Comparison of ENCODE assay signal across 20 cellular contexts in genomic region chr9:106066937-106067545, GRCh38.
DNase-seq lines count a peak whose midpoint lies in the region; ATAC-seq, FAIRE-seq and TF ChIP-seq lines count a peak whose summit lies in the region.
"Had no signal": no experiment of that assay in that cellular context is flagged by ENCODE, and none has a peak within 500 bp of the region (broad histone marks: within the 10 kb centered on the region; RNA-seq: fewer than 3 reads in every experiment).

No MANE protein-coding gene starts in this region.

- CTCF ChIA-PET in HepG2 (lab: Yijun Ruan, JAX; ENCODE audit: low intra/inter-chr PET ratio, low total read pairs) (no interaction called here), GM12878 (lab: Yijun Ruan, JAX) (no interaction called here), Calu3 (lab: Charles Lee) (no interaction called here)

- TF ChIP-seq POLR2A in HepG2 (IDR thresholded peaks at IDR 0.05; ENCODE audit: insufficient read depth in 1 of 2, low read depth in 2 of 2, low read length in 2 of 2) (no peak), right lobe of liver (IDR thresholded peaks at IDR 0.05) (no peak), GM12878 (IDR thresholded peaks at IDR 0.05; ENCODE audit: low read depth, low read length) (no peak)

- in situ Hi-C loops in HepG2 (cut with HindIII; ENCODE audit: extremely low pct_ligation_motif_present, low pct_unique_long_range_greater_than_20kb), result no loop called here
- in situ Hi-C loops in GM12878 (cut with MboI), result no loop called here

- peak overlapping the region; percentile 47 for H3K27ac Mint-ChIP-seq in neural progenitor cell
- no peak overlapping the region for H3K27ac Mint-ChIP-seq in Calu3 (ENCODE audit: unreplicated experiment)
- H3K27ac Mint-ChIP-seq: CD4-positive, alpha-beta T cell had no signal

- H3K4me1 Mint-ChIP-seq in neural progenitor cell (peaks cover 3% of the 10 kb centered on the region), Calu3 (ENCODE audit: low read depth, unreplicated experiment) (no peaks in the 10 kb centered on the region)

- no peak overlapping the region for H2AFZ ChIP-seq in HepG2 (ENCODE audit: low read length)
- H2AFZ ChIP-seq in GM12878 (ENCODE audit: control insufficient read depth, low read depth, low read length), result no peak overlapping the region
- no peak overlapping the region for H2AFZ ChIP-seq in neural progenitor cell (replicated peaks)

- no peaks in the 10 kb centered on the region for H4K20me1 ChIP-seq in HepG2 (ENCODE audit: insufficient read depth, low read length)
- no peaks in the 10 kb centered on the region for H4K20me1 ChIP-seq in GM12878 (ENCODE audit: control insufficient read depth, insufficient read depth)
- no peaks in the 10 kb centered on the region for H4K20me1 ChIP-seq in neural progenitor cell (ENCODE audit: low read depth)
- H4K20me1 ChIP-seq: BLaER1 had no signal

- SMC1A ChIA-PET in GM12878 (lab: Charles Lee; ENCODE audit: uncharacterized antibody, unreplicated experiment), result no interaction called here

- H3K79me2 ChIP-seq in HepG2 (ENCODE audit: insufficient read depth, low read length), result no peaks in the 10 kb centered on the region
- no peaks in the 10 kb centered on the region for H3K79me2 ChIP-seq in GM12878 (ENCODE audit: control insufficient read depth, insufficient read depth, low read length)
- H3K79me2 ChIP-seq in neural progenitor cell (ENCODE audit: low read depth), result no peaks in the 10 kb centered on the region

- H3K9ac ChIP-seq in HepG2 (ENCODE audit: insufficient read depth, low read depth, low read length), result no peak overlapping the region
- no peak overlapping the region for H3K9ac ChIP-seq in GM12878 (ENCODE audit: control insufficient read depth, insufficient read depth, low read length)
- no peak overlapping the region for H3K9ac ChIP-seq in neural progenitor cell
- H3K9ac ChIP-seq: BLaER1 had no signal

- H3K4me1 ChIP-seq in HepG2 (ENCODE audit: insufficient read depth, low read length), result no peaks in the 10 kb centered on the region
- H3K4me1 ChIP-seq in right lobe of liver, result no peaks in the 10 kb centered on the region
- no peaks in the 10 kb centered on the region for H3K4me1 ChIP-seq in GM12878 (ENCODE audit: control insufficient read depth, insufficient read depth, low read length)
- H3K4me1 ChIP-seq in neural progenitor cell, result no peaks in the 10 kb centered on the region

- TF ChIP-seq CTCF in HepG2 (CRISPR knock-in tag; IDR thresholded peaks at IDR 0.05) (no peak), right lobe of liver (IDR thresholded peaks at IDR 0.05) (no peak), GM12878 (IDR thresholded peaks at IDR 0.05 in 2 of 3, conservative IDR thresholded peaks at IDR 0.05 in 1 of 3; ENCODE audit: control insufficient read depth in 2 of 3, extremely low read depth in 1 of 3, insufficient read depth in 1 of 3, low read depth in 3 of 3, low read length in 3 of 3) (no peak), neural progenitor cell (IDR thresholded peaks at IDR 0.05) (no peak), Calu3 (IDR thresholded peaks at IDR 0.05; ENCODE audit: unreplicated experiment) (no peak)

- no peaks in the 10 kb centered on the region for H3K9me3 Mint-ChIP-seq in neural progenitor cell
- peaks cover 6% of the 10 kb centered on the region for H3K9me3 Mint-ChIP-seq in Calu3 (ENCODE audit: low read depth, unreplicated experiment)
- H3K9me3 Mint-ChIP-seq: CD4-positive, alpha-beta T cell had no signal

- H3K27me3 ChIP-seq in HepG2 (ENCODE audit: control insufficient read depth in 1 of 2, insufficient read depth in 2 of 2, low read length in 2 of 2) (no peaks in the 10 kb centered on the region), right lobe of liver (no peaks in the 10 kb centered on the region), GM12878 (replicated peaks in 1 of 2; ENCODE audit: control insufficient read depth in 2 of 2, insufficient read depth in 2 of 2, low read length in 1 of 2) (no peaks in the 10 kb centered on the region), neural progenitor cell (no peaks in the 10 kb centered on the region)
- H3K27me3 ChIP-seq: BLaER1 had no signal

- RAD21 ChIA-PET in GM12878 (lab: Charles Lee; ENCODE audit: unreplicated experiment), result no interaction called here

- no peak overlapping the region for H3K4me2 ChIP-seq in HepG2 (ENCODE audit: low read depth, low read length)
- H3K4me2 ChIP-seq in GM12878 (ENCODE audit: control insufficient read depth, insufficient read depth), result no peak overlapping the region
- no peak overlapping the region for H3K4me2 ChIP-seq in neural progenitor cell
- H3K4me2 ChIP-seq: BLaER1 had no signal

- H3K36me3 ChIP-seq in HepG2 (replicated peaks in 1 of 2; ENCODE audit: control insufficient read depth in 1 of 2, insufficient read depth in 2 of 2, low read length in 2 of 2), result no peaks in the 10 kb centered on the region
- H3K36me3 ChIP-seq in right lobe of liver, result no peaks in the 10 kb centered on the region
- no peaks in the 10 kb centered on the region for H3K36me3 ChIP-seq in GM12878 (ENCODE audit: control insufficient read depth in 2 of 2, insufficient read depth in 2 of 2, low read length in 1 of 2)
- H3K36me3 ChIP-seq in neural progenitor cell, result no peaks in the 10 kb centered on the region
- H3K36me3 ChIP-seq: BLaER1 had no signal

- ATAC-seq in HepG2 (no peak), right lobe of liver (no peak), GM12878 (no peak), HG02571 (IDR thresholded peaks at IDR 0.05; ENCODE audit: unreplicated experiment) (no peak), GM19351 (IDR thresholded peaks at IDR 0.05; ENCODE audit: unreplicated experiment) (no peak)
- ATAC-seq: SK-N-SH treated with all-trans-retinoic acid at 6 μM for 48 hours had no signal

- H3K36me3 Mint-ChIP-seq in neural progenitor cell (no peaks in the 10 kb centered on the region), Calu3 (ENCODE audit: insufficient read depth, unreplicated experiment) (no peaks in the 10 kb centered on the region)

- TF ChIP-seq EP300 in HepG2 (IDR thresholded peaks at IDR 0.05; ENCODE audit: low read depth in 2 of 2, low read length in 2 of 2) (no peak), HepG2 (CRISPR knock-in tag; IDR thresholded peaks at IDR 0.05; ENCODE audit: borderline replicate concordance) (no peak), GM12878 (IDR thresholded peaks at IDR 0.05; ENCODE audit: borderline replicate concordance in 1 of 2, control insufficient read depth in 1 of 2, low read depth in 2 of 2, low read length in 2 of 2) (no peak)

- H3K27me3 Mint-ChIP-seq in neural progenitor cell (ENCODE audit: insufficient read depth, low read depth) (no peaks in the 10 kb centered on the region), Calu3 (ENCODE audit: unreplicated experiment) (no peaks in the 10 kb centered on the region)
- H3K27me3 Mint-ChIP-seq: CD4-positive, alpha-beta T cell had no signal

- 36% methylated on average over 8 of the region's 8 CpGs for WGBS in HepG2 (ENCODE audit: low lambda C conversion rate)
- WGBS in right lobe of liver (ENCODE audit: insufficient coverage, low coverage, low lambda C conversion rate, missing lambda C conversion rate), result 82% methylated on average over 7 of the region's 8 CpGs
- 35% methylated on average over 8 of the region's 8 CpGs for WGBS in GM12878 (ENCODE audit: insufficient coverage, insufficient replicate concordance, low lambda C conversion rate, missing lambda C conversion rate)

- H3F3A ChIP-seq in neural progenitor cell (ENCODE audit: low read depth), result no peaks in the 10 kb centered on the region

- H3K27ac ChIP-seq in HepG2 (ENCODE audit: extremely low read length, insufficient read depth, low read length) (no peak overlapping the region), right lobe of liver (no peak overlapping the region), GM12878 (ENCODE audit: control insufficient read depth, insufficient read depth) (no peak overlapping the region), neural progenitor cell (no peak overlapping the region)
- H3K27ac ChIP-seq: BLaER1 had no signal

- TF ChIP-seq RAD21 in HepG2 (CRISPR knock-in tag; IDR thresholded peaks at IDR 0.05) (no peak), GM12878 (IDR thresholded peaks at IDR 0.05; ENCODE audit: insufficient read depth, low read depth, low read length) (no peak)

- DNase-seq in HepG2 (ENCODE audit: low spot score) (no peak), right lobe of liver (no peak), GM12878 (ENCODE audit: low read depth, low spot score) (no peak), neural progenitor cell (ENCODE audit: low spot score) (no peak), Calu3 (no peak)
- DNase-seq: CD4-positive, alpha-beta T cell; COR-L47; DMS153; GF-D8; KG1; NCI-H1092; NCI-H1436; NCI-H187 treated with DMSO at 0.1 percent for 48 hours; NCI-H446 treated with DMSO at 0.1 percent for 48 hours; NCI-H69; SIG-M5 had no signal

- POLR2A ChIA-PET in HepG2 (lab: Yijun Ruan, JAX) (no interaction called here), GM12878 (lab: Charles Lee) (no interaction called here)

- H3K4me3 Mint-ChIP-seq in neural progenitor cell, result no peak overlapping the region
- H3K4me3 Mint-ChIP-seq in Calu3 (ENCODE audit: low read depth, unreplicated experiment), result no peak overlapping the region
- H3K4me3 Mint-ChIP-seq: CD4-positive, alpha-beta T cell had no signal

- intact Hi-C loops in HepG2 (cut with micrococcal nuclease; ENCODE audit: unreplicated experiment), result no loop called here
- intact Hi-C loops in right lobe of liver (cut with DNase I), result no loop called here
- intact Hi-C loops in GM12878 (cut with micrococcal nuclease; ENCODE audit: unreplicated experiment), result no loop called here
- intact Hi-C loops in Calu3 (cut with micrococcal nuclease; ENCODE audit: unreplicated experiment), result no loop called here

- no TSS peak for BruUV-seq in HepG2 (replicated peaks; lab: Mats Ljungman, UMichigan)
- no TSS peak for BruUV-seq in GM12878 (replicated peaks; lab: Mats Ljungman, UMichigan)
- no TSS peak for BruUV-seq in Calu3 (replicated peaks; lab: Mats Ljungman, UMichigan)

- FAIRE-seq in HepG2 (lab: Jason Lieb, UNC) (no peak), GM12878 (lab: Jason Lieb, UNC) (no peak)

- H3K4me3 ChIP-seq in HepG2 (replicated peaks in 1 of 3; ENCODE audit: insufficient read depth in 1 of 3, low read depth in 2 of 3, low read length in 3 of 3) (no peak overlapping the region), right lobe of liver (no peak overlapping the region), GM12878 (no peak overlapping the region), neural progenitor cell (no peak overlapping the region)
- H3K4me3 ChIP-seq: BLaER1 had no signal

- H3K9me3 ChIP-seq in HepG2 (ENCODE audit: low read length), result no peaks in the 10 kb centered on the region
- H3K9me3 ChIP-seq in right lobe of liver, result no peaks in the 10 kb centered on the region
- no peaks in the 10 kb centered on the region; the same call in 2 of the 3 replicates for H3K9me3 ChIP-seq in GM12878 (replicated peaks; ENCODE audit: control insufficient read depth, insufficient read depth, low read length)
- H3K9me3 ChIP-seq in neural progenitor cell (ENCODE audit: low read depth), result no peaks in the 10 kb centered on the region
- H3K9me3 ChIP-seq: BLaER1 had no signal

TF ChIP-seq in HepG2, 621 proteins besides CTCF, POLR2A, EP300 and RAD21 (continues in another document):
- peak; percentile 51; the same call in 1 of the 2 replicates for TF ChIP-seq RFX1 (IDR thresholded peaks at IDR 0.05)

TF ChIP-seq in GM12878, 131 proteins besides CTCF, POLR2A, EP300 and RAD21 (continues in another document):
- TF ChIP-seq FOXM1 (IDR thresholded peaks at IDR 0.05; ENCODE audit: low read depth, low read length) (no peak), RELA (IDR thresholded peaks at IDR 0.05; ENCODE audit: borderline replicate concordance, partially characterized antibody) (no peak), BMI1 (IDR thresholded peaks at IDR 0.05; ENCODE audit: borderline replicate concordance) (peak; percentile 80)
